8 cellular contexts compared by ENCODE assay signal in genomic region chr1:91535441-91535840, GRCh38.
"Had no signal": no experiment of that assay in that cellular context is flagged by ENCODE, and none has a peak within 500 bp of the region (broad histone marks: within the 10 kb centered on the region; RNA-seq: fewer than 3 reads in every experiment).

No MANE protein-coding gene starts in this region.

- H3K9me3 ChIP-seq: HAP-1 had no signal

- H3K27ac Mint-ChIP-seq: HFFc6 had no signal

- H3K4me1 ChIP-seq: HAP-1 had no signal

- H3K27ac ChIP-seq: GM23248, HL-60 had no signal

- H3K9ac ChIP-seq: GM23248 had no signal

- H3K9me3 Mint-ChIP-seq: HFFc6, IgD-negative memory B cell had no signal

- ATAC-seq: HCT116, HepG2 had no signal

- H3K4me3 Mint-ChIP-seq: HFFc6, IgD-negative memory B cell had no signal

- H2AFZ ChIP-seq: GM23248 had no signal

- H3K4me3 ChIP-seq: GM23248, HAP-1 had no signal

- DNase-seq: GM23248, H7, HFFc6 had no signal

- H3K36me3 ChIP-seq: HAP-1 had no signal

- H3K36me3 Mint-ChIP-seq: IgD-negative memory B cell had no signal
